ENCODE assay signal across 8 cellular contexts in genomic region chr12:6914246-6914947, GRCh38.
DNase-seq lines count a peak whose midpoint lies in the region; ATAC-seq, FAIRE-seq and TF ChIP-seq lines count a peak whose summit lies in the region.

Gene ENO2 (plus strand): TSS chr12:6914580. CDS start chr12:6915833, 1,253 bp downstream.

- H3K27me3 ChIP-seq in MM.1S (replicated peaks; ENCODE audit: insufficient read depth, low read length) (no peaks in the 10 kb centered on the region), brain microvascular endothelial cell (replicated peaks) (no peaks in the 10 kb centered on the region), iPS-20b (ENCODE audit: insufficient read depth, low read length) (peaks cover 5% of the 10 kb centered on the region)

- H3K9ac ChIP-seq in MM.1S (ENCODE audit: low read length) = peak within 1 kb of the TSS; percentile 80
- H3K9ac ChIP-seq in iPS-20b (ENCODE audit: low read depth, low read length) = peak within 1 kb of the TSS; percentile 75

- H2AFZ ChIP-seq in MM.1S (ENCODE audit: low read length) = peak within 1 kb of the TSS; percentile 87

- H3K27ac ChIP-seq in MM.1S (ENCODE audit: low read length) (peak within 1 kb of the TSS; percentile 69; the same call in 1 of the 2 replicates), VCaP (peak within 1 kb of the TSS; percentile 68), brain microvascular endothelial cell (no peak within 1 kb of the TSS), iPS-20b (ENCODE audit: low read length) (no peak within 1 kb of the TSS), skin epidermis (peak within 1 kb of the TSS in 19 of 21 experiments; percentile 18 to 91 (median 76))

- H3K9me2 ChIP-seq in MM.1S (replicated peaks; ENCODE audit: insufficient read depth, low read length) = no peaks in the 10 kb centered on the region

- TF ChIP-seq CTCF in D721Med (IDR thresholded peaks at IDR 0.05; ENCODE audit: insufficient read depth, missing control alignments) (no peak), MM.1S (IDR thresholded peaks at IDR 0.05; ENCODE audit: low read length) (no peak), VCaP (conservative IDR thresholded peaks at IDR 0.05) (no peak), brain microvascular endothelial cell (IDR thresholded peaks at IDR 0.05; ENCODE audit: low read depth, low read length, missing control alignments) (no peak)

- H4K20me1 ChIP-seq in MM.1S (ENCODE audit: insufficient read depth, low read length) = no peaks in the 10 kb centered on the region

- no peak for FAIRE-seq in D721Med (lab: Jason Lieb, UNC)

- H3K79me2 ChIP-seq in MM.1S (ENCODE audit: low read length) = peaks cover 43% of the 10 kb centered on the region

- no peaks in the 10 kb centered on the region for H3K9me3 ChIP-seq in MM.1S (replicated peaks; ENCODE audit: insufficient read depth, low read length)
- no peaks in the 10 kb centered on the region for H3K9me3 ChIP-seq in iPS-20b (ENCODE audit: insufficient read depth, low read depth, low read length)

- peaks cover 21% of the 10 kb centered on the region for H3F3A ChIP-seq in MM.1S (ENCODE audit: insufficient read depth, low read length)

- H3K4me3 ChIP-seq in MM.1S (ENCODE audit: low read length) (peak within 1 kb of the TSS; percentile 94), brain microvascular endothelial cell (ENCODE audit: low read depth, low read length) (peak within 1 kb of the TSS; percentile 67), iPS-20b (ENCODE audit: low read length) (peak within 1 kb of the TSS; percentile 81), skin epidermis (peak within 1 kb of the TSS; percentile 48 to 81 (median 62))

- ATAC-seq in GM21619 (IDR thresholded peaks at IDR 0.05; ENCODE audit: unreplicated experiment) = peak; percentile 73
- no peak for ATAC-seq in GM18873 (IDR thresholded peaks at IDR 0.05; ENCODE audit: low FRiP score, unreplicated experiment)

- peak within 1 kb of the TSS; percentile 92 for H3K4me2 ChIP-seq in MM.1S (ENCODE audit: low read depth, low read length)

- H3K4me1 ChIP-seq in MM.1S (ENCODE audit: low read length) = peaks cover 25% of the 10 kb centered on the region
- peaks cover 4% of the 10 kb centered on the region; the same call in 1 of the 2 replicates for H3K4me1 ChIP-seq in iPS-20b (ENCODE audit: insufficient read depth, low read length)

- peaks cover 10% of the 10 kb centered on the region; the same call in 1 of the 2 replicates for H3K36me3 ChIP-seq in MM.1S (replicated peaks; ENCODE audit: insufficient read depth, low read length)
- no peaks in the 10 kb centered on the region for H3K36me3 ChIP-seq in brain microvascular endothelial cell (replicated peaks)
- peaks cover 30% of the 10 kb centered on the region for H3K36me3 ChIP-seq in iPS-20b (ENCODE audit: insufficient read depth, low read depth, low read length)

- DNase-seq in D721Med (ENCODE audit: insufficient read length, low spot score) = peak; percentile 73
- peak; percentile 63 for DNase-seq in MM.1S
- peak; percentile 27 for DNase-seq in brain microvascular endothelial cell

- in situ Hi-C loops in brain microvascular endothelial cell (cut with HindIII; ENCODE audit: low pct_ligation_motif_present, low sequenced_read_pairs) = no loop called here

Comparison
In these comparisons a context has a peak if more than half of its experiments do, and no peak if none do; other contexts are left out.
1. H3K27ac ChIP-seq: peak in MM.1S (single experiment), VCaP (single experiment) and skin epidermis (19 of 21); none in brain microvascular endothelial cell (single experiment) and iPS-20b (single experiment).
2. Peak in every context shown above with its lines, with median percentiles within 50 percentile points of each other: DNase-seq and H3K4me3 ChIP-seq.